8 cellular contexts compared by ENCODE assay signal in the genomic region with DNA sequence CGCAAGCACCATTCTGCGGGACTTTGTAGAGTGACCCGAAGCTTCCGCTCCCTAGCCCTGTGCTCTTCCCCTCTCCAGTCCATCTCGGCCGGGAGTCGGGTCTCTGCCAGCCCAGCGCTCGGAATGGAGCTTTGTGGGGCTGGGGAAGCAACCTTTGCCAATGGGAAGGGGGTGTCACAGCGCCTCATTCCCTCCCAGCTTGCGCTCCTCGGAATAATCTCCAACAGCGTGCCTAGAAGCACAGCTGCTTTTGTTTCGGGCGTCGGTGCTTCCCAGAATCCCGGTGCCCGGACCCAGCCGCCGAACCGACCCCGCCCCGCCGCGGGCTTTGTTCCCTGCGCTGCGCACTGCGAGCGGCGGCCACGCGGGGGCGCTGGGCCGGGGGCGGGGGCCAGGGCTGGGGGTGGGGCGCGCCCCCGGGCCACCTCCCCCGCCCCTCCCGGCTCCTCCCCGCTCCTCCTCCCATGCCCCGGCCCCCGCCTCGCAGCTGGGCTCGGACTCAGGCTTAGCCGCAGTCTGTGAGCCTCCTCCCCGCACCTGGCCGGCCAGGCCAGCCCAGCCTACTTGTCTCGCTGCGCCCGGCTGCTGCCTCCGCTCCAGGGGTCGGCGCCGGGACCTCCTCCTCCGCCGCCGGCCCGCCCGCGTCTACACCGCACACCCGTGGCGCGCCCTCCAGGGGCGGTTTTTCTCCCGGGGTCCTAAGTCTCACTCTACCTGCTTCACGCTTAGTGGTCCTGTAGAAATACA.
DNase-seq lines count a peak whose midpoint lies in the region; ATAC-seq and TF ChIP-seq lines count a peak whose summit lies in the region.

No MANE protein-coding gene starts in this region.

- POLR2A ChIA-PET in RWPE1 (lab: Yijun Ruan, JAX; ENCODE audit: low non-redundant PET) = no interaction called here

- H3K36me3 Mint-ChIP-seq in activated naive CD4-positive, alpha-beta T cell treated with anti-CD3 and anti-CD28 coated beads, Interleukin-2, amount 50 U/mL, for 72 hours = no peaks in the 10 kb centered on the region

- peak; percentile 56 for DNase-seq in NCI-H2107 (lab: John Stamatoyannopoulos, UW)
- DNase-seq in NCI-H2107 treated with DMSO at 0.1 percent for 48 hours (lab: John Stamatoyannopoulos, UW; ENCODE audit: unreplicated experiment) = no peak
- DNase-seq in RWPE1 (ENCODE audit: low spot score) = peak; percentile 50
- DNase-seq in activated naive CD4-positive, alpha-beta T cell treated with anti-CD3 and anti-CD28 coated beads, Interleukin-2, amount 50 U/mL, for 72 hours (ENCODE audit: low spot score in 2 of 2) = peak; percentile 45 to 52
- DNase-seq in right atrium auricular region (ENCODE audit: low spot score) = no peak
- no peak for DNase-seq in retinal pigment epithelial cell (ENCODE audit: low read depth)

- CTCF ChIA-PET in RWPE1 (lab: Yijun Ruan, JAX) = interaction anchor here (0.6 to 0.7 kb wide), 2 partner anchors 1031 to 1397 kb away, joined by 3 to 4 read pairs; no protein-coding TSS in a partner anchor

- no peaks in the 10 kb centered on the region for H3K36me3 ChIP-seq in right atrium auricular region

- H3K9me3 ChIP-seq in right atrium auricular region = no peaks in the 10 kb centered on the region

- TF ChIP-seq CTCF in RWPE1 (conservative IDR thresholded peaks at IDR 0.05; ENCODE audit: low read depth) (peak; percentile 92), right atrium auricular region (IDR thresholded peaks at IDR 0.05) (peak; percentile 86 to 87), retinal pigment epithelial cell (conservative IDR thresholded peaks at IDR 0.05; ENCODE audit: low read depth, low read length) (peak; percentile 44)

- H3K4me3 ChIP-seq in right atrium auricular region = peak overlapping the region; percentile 39 to 64
- H3K4me3 ChIP-seq in retinal pigment epithelial cell (ENCODE audit: low read length) = peak overlapping the region; percentile 62

- H3K4me1 ChIP-seq in right atrium auricular region = peaks cover 0 to 23% of the 10 kb centered on the region in 2 donors

- H3K27ac ChIP-seq in RWPE1 (peak overlapping the region; percentile 51), right atrium auricular region (peak overlapping the region in 1 of 2 donors; percentile 64)

- H3K27ac Mint-ChIP-seq in activated naive CD4-positive, alpha-beta T cell treated with anti-CD3 and anti-CD28 coated beads, Interleukin-2, amount 50 U/mL, for 72 hours = no peak overlapping the region

- peak; percentile 82 for ATAC-seq in HG03342 (IDR thresholded peaks at IDR 0.05; ENCODE audit: unreplicated experiment)
- peak; percentile 74 to 89 for ATAC-seq in activated naive CD4-positive, alpha-beta T cell treated with anti-CD3 and anti-CD28 coated beads, Interleukin-2, amount 50 U/mL, for 72 hours
- no peak for ATAC-seq in GM19455 (IDR thresholded peaks at IDR 0.05; ENCODE audit: unreplicated experiment)

- H3K9me3 Mint-ChIP-seq in activated naive CD4-positive, alpha-beta T cell treated with anti-CD3 and anti-CD28 coated beads, Interleukin-2, amount 50 U/mL, for 72 hours = no peaks in the 10 kb centered on the region

- no peaks in the 10 kb centered on the region for H3K27me3 ChIP-seq in right atrium auricular region

Comparison
In these comparisons a context has a peak if more than half of its experiments do, and no peak if none do; other contexts are left out.
1. DNase-seq: peak in NCI-H2107 (single experiment), RWPE1 (single experiment) and activated naive CD4-positive, alpha-beta T cell treated with anti-CD3 and anti-CD28 coated beads, Interleukin-2, amount 50 U/mL, for 72 hours (2 of 2); none in NCI-H2107 treated with DMSO at 0.1 percent for 48 hours (single experiment), right atrium auricular region (single experiment) and retinal pigment epithelial cell (single experiment).
2. Peak in every context shown above with its lines, with median percentiles within 50 percentile points of each other: CTCF ChIP-seq.